In genomic region chr16:548586-548985, GRCh38 we compare ENCODE assay signal across 10 cellular contexts. TPM values are rescaled to one million over a fixed set of nuclear protein-coding genes. Genes with fewer than 3 reads are reported as not detected.
"Had no signal": no experiment of that assay in that cellular context is flagged by ENCODE, and none has a peak within 500 bp of the region (broad histone marks: within the 10 kb centered on the region; RNA-seq: fewer than 3 reads in every experiment).

No MANE protein-coding gene starts in this region.

- ATAC-seq: HCT116 had no signal

- H3K9ac ChIP-seq: GM23248 had no signal

- H2AFZ ChIP-seq: GM23248 had no signal

- H3K4me1 ChIP-seq: HAP-1 had no signal

- H3K4me3 ChIP-seq: GM23248, HAP-1 had no signal

- H3K27ac ChIP-seq: GM23248 had no signal

- H3K9me3 ChIP-seq: HAP-1 had no signal

- FAIRE-seq: HTR-8/SVneo had no signal

- DNase-seq: GM23248, GOT3, H7, KG1 had no signal

RNA-seq across cellular contexts. Expression of gene PRR35, which starts 11.6 kb away (rescaled TPM):
- total RNA-seq: GM23248, H4, HT-29 had no signal
- polyA plus RNA-seq: GM23248, IgD-negative memory B cell had no signal
